Comparison of ENCODE assay signal across 1 cellular context in the genomic region with DNA sequence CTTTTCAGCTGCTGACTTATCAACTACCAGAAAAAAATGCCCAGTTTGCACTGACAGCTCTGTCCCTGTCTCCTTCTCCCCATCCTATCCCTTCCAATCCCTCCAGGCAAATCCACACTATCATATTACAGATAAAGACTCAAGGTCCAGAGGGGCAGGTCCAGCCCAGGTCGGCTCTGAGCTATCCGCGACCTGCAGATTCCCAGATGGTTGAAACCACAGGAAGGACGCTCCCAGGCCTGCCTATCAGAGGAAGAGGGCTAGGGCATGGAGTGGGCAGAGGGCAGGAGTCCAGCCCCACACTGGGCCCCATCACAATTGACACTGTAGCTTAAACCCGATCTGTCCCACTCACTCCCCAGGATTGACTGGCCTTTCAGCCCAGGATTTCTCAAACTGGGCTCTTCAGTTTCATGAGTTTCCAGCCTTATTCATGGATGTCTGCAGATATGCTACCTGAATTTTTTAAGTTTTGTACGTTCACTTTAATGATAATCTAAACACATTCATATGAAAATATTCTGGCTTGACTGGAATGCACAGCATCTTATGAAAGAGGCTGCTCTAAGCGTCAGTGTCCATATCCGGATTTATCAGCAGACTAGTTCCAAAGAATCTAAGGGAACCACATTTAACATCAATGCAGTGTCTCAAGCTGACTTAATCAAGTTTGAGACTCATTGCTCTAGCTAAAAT.
TF ChIP-seq lines count a peak whose summit lies in the region.

No MANE protein-coding gene starts in this region.

TF ChIP-seq in HepG2, 621 proteins besides CTCF, POLR2A, EP300 and RAD21 (continued from another document and continues in another):
- TF ChIP-seq, protein P1, sequence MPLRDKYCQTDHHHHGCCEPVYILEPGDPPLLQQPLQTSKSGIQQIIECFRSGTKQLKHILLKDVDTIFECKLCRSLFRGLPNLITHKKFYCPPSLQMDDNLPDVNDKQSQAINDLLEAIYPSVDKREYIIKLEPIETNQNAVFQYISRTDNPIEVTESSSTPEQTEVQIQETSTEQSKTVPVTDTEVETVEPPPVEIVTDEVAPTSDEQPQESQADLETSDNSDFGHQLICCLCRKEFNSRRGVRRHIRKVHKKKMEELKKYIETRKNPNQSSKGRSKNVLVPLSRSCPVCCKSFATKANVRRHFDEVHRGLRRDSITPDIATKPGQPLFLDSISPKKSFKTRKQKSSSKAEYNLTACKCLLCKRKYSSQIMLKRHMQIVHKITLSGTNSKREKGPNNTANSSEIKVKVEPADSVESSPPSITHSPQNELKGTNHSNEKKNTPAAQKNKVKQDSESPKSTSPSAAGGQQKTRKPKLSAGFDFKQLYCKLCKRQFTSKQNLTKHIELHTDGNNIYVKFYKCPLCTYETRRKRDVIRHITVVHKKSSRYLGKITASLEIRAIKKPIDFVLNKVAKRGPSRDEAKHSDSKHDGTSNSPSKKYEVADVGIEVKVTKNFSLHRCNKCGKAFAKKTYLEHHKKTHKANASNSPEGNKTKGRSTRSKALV (CRISPR knock-in tag; IDR thresholded peaks at IDR 0.05), result peak; percentile 62; the same call in 1 of the 2 replicates
- TF ChIP-seq TBX2 (CRISPR knock-in tag; IDR thresholded peaks at IDR 0.05; ENCODE audit: borderline replicate concordance), result peak; percentile 90; the same call in 1 of the 2 replicates
- peak; percentile 20; the same call in 1 of the 2 replicates for TF ChIP-seq MED13 (CRISPR knock-in tag; IDR thresholded peaks at IDR 0.05)
- TF ChIP-seq KAT7 (CRISPR knock-in tag; IDR thresholded peaks at IDR 0.05; ENCODE audit: borderline replicate concordance), result peak; percentile 57; the same call in 1 of the 2 replicates
- TF ChIP-seq NONO (IDR thresholded peaks at IDR 0.05), result no peak
- TF ChIP-seq NONO (CRISPR knock-in tag; conservative IDR thresholded peaks at IDR 0.05), result peak; percentile 83; the same call in 1 of the 2 replicates
- TF ChIP-seq NR3C1 (CRISPR knock-in tag; IDR thresholded peaks at IDR 0.05), result no peak
- 0 out of 2 replicates have a peak, but pooled peaks have one; percentile 71 for TF ChIP-seq ARID2 (CRISPR knock-in tag; IDR thresholded peaks at IDR 0.05; ENCODE audit: borderline replicate concordance)
- TF ChIP-seq NRL (CRISPR knock-in tag; IDR thresholded peaks at IDR 0.05; ENCODE audit: borderline replicate concordance), result no peak
- no peak for TF ChIP-seq SRSF4 (IDR thresholded peaks at IDR 0.05; ENCODE audit: low read depth, low read length, poor library complexity, severe bottlenecking)
- peak; percentile 23; the same call in 1 of the 2 replicates for TF ChIP-seq MXD4 (CRISPR knock-in tag; IDR thresholded peaks at IDR 0.05)
- TF ChIP-seq RFX1 (IDR thresholded peaks at IDR 0.05), result no peak
- TF ChIP-seq, protein P2, sequence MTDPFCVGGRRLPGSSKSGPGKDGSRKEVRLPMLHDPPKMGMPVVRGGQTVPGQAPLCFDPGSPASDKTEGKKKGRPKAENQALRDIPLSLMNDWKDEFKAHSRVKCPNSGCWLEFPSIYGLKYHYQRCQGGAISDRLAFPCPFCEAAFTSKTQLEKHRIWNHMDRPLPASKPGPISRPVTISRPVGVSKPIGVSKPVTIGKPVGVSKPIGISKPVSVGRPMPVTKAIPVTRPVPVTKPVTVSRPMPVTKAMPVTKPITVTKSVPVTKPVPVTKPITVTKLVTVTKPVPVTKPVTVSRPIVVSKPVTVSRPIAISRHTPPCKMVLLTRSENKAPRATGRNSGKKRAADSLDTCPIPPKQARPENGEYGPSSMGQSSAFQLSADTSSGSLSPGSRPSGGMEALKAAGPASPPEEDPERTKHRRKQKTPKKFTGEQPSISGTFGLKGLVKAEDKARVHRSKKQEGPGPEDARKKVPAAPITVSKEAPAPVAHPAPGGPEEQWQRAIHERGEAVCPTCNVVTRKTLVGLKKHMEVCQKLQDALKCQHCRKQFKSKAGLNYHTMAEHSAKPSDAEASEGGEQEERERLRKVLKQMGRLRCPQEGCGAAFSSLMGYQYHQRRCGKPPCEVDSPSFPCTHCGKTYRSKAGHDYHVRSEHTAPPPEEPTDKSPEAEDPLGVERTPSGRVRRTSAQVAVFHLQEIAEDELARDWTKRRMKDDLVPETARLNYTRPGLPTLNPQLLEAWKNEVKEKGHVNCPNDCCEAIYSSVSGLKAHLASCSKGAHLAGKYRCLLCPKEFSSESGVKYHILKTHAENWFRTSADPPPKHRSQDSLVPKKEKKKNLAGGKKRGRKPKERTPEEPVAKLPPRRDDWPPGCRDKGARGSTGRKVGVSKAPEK (CRISPR knock-in tag; IDR thresholded peaks at IDR 0.05; ENCODE audit: borderline replicate concordance), result no peak
- TF ChIP-seq ARNT2 (CRISPR knock-in tag; IDR thresholded peaks at IDR 0.05; ENCODE audit: low read depth), result 0 out of 2 replicates have a peak, but pooled peaks have one; percentile 43
- TF ChIP-seq POLR2AphosphoS5 (IDR thresholded peaks at IDR 0.05; ENCODE audit: low read depth, low read length), result peak; percentile 80
- TF ChIP-seq, protein P3, sequence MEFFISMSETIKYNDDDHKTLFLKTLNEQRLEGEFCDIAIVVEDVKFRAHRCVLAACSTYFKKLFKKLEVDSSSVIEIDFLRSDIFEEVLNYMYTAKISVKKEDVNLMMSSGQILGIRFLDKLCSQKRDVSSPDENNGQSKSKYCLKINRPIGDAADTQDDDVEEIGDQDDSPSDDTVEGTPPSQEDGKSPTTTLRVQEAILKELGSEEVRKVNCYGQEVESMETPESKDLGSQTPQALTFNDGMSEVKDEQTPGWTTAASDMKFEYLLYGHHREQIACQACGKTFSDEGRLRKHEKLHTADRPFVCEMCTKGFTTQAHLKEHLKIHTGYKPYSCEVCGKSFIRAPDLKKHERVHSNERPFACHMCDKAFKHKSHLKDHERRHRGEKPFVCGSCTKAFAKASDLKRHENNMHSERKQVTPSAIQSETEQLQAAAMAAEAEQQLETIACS (CRISPR knock-in tag; IDR thresholded peaks at IDR 0.05), result peak; percentile 28; the same call in 1 of the 2 replicates
- TF ChIP-seq ISX (CRISPR knock-in tag; conservative IDR thresholded peaks at IDR 0.05), result no peak
- no peak for TF ChIP-seq FOXC1 (CRISPR knock-in tag; IDR thresholded peaks at IDR 0.05; ENCODE audit: borderline replicate concordance)
- peak; percentile 75 for TF ChIP-seq NFYB (CRISPR knock-in tag; IDR thresholded peaks at IDR 0.05)
- TF ChIP-seq SOX5 (CRISPR knock-in tag; IDR thresholded peaks at IDR 0.05; ENCODE audit: borderline replicate concordance), result peak; percentile 50
- TF ChIP-seq ZNF501 (CRISPR knock-in tag; IDR thresholded peaks at IDR 0.05), result peak; percentile 35; the same call in 1 of the 2 replicates
- TF ChIP-seq, protein P4, sequence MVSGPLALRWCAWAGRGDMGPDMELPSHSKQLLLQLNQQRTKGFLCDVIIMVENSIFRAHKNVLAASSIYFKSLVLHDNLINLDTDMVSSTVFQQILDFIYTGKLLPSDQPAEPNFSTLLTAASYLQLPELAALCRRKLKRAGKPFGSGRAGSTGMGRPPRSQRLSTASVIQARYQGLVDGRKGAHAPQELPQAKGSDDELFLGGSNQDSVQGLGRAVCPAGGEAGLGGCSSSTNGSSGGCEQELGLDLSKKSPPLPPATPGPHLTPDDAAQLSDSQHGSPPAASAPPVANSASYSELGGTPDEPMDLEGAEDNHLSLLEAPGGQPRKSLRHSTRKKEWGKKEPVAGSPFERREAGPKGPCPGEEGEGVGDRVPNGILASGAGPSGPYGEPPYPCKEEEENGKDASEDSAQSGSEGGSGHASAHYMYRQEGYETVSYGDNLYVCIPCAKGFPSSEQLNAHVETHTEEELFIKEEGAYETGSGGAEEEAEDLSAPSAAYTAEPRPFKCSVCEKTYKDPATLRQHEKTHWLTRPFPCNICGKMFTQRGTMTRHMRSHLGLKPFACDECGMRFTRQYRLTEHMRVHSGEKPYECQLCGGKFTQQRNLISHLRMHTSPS (CRISPR knock-in tag; IDR thresholded peaks at IDR 0.05; ENCODE audit: low read depth), result peak; percentile 97
- TF ChIP-seq ZNF264 (CRISPR knock-in tag; IDR thresholded peaks at IDR 0.05), result peak; percentile 88; the same call in 1 of the 2 replicates
- peak; percentile 75 for TF ChIP-seq NR2F6 (IDR thresholded peaks at IDR 0.05)
- peak; percentile 83 for TF ChIP-seq NR2F6 (CRISPR knock-in tag; IDR thresholded peaks at IDR 0.05)
- TF ChIP-seq, protein P5, sequence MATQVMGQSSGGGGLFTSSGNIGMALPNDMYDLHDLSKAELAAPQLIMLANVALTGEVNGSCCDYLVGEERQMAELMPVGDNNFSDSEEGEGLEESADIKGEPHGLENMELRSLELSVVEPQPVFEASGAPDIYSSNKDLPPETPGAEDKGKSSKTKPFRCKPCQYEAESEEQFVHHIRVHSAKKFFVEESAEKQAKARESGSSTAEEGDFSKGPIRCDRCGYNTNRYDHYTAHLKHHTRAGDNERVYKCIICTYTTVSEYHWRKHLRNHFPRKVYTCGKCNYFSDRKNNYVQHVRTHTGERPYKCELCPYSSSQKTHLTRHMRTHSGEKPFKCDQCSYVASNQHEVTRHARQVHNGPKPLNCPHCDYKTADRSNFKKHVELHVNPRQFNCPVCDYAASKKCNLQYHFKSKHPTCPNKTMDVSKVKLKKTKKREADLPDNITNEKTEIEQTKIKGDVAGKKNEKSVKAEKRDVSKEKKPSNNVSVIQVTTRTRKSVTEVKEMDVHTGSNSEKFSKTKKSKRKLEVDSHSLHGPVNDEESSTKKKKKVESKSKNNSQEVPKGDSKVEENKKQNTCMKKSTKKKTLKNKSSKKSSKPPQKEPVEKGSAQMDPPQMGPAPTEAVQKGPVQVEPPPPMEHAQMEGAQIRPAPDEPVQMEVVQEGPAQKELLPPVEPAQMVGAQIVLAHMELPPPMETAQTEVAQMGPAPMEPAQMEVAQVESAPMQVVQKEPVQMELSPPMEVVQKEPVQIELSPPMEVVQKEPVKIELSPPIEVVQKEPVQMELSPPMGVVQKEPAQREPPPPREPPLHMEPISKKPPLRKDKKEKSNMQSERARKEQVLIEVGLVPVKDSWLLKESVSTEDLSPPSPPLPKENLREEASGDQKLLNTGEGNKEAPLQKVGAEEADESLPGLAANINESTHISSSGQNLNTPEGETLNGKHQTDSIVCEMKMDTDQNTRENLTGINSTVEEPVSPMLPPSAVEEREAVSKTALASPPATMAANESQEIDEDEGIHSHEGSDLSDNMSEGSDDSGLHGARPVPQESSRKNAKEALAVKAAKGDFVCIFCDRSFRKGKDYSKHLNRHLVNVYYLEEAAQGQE (IDR thresholded peaks at IDR 0.05; ENCODE audit: borderline replicate concordance in 1 of 2, low read depth in 1 of 2, low read length in 2 of 2), result peak in 1 of 2 experiments; percentile 19; a peak in 1 of 4 replicates
- peak; percentile 35; the same call in 1 of the 2 replicates for TF ChIP-seq DMAP1 (CRISPR knock-in tag; IDR thresholded peaks at IDR 0.05)
- TF ChIP-seq, protein P6, sequence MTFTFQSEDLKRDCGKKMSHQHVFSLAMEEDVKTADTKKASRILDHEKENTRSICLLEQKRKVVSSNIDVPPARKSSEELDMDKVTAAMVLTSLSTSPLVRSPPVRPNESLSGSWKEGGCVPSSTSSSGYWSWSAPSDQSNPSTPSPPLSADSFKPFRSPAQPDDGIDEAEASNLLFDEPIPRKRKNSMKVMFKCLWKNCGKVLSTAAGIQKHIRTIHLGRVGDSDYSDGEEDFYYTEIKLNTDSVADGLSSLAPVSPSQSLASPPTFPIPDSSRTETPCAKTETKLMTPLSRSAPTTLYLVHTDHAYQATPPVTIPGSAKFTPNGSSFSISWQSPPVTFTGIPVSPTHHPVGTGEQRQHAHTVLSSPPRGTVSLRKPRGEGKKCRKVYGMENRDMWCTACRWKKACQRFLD (CRISPR knock-in tag; IDR thresholded peaks at IDR 0.05; ENCODE audit: borderline replicate concordance), result no peak
- no peak for TF ChIP-seq SYNCRIP (IDR thresholded peaks at IDR 0.05; ENCODE audit: insufficient read depth, low read depth, low read length)
- TF ChIP-seq SIX4 (CRISPR knock-in tag; IDR thresholded peaks at IDR 0.05), result peak; percentile 98
- no peak for TF ChIP-seq ZNF510 (CRISPR knock-in tag; IDR thresholded peaks at IDR 0.05; ENCODE audit: low read depth)
- peak; percentile 43; the same call in 1 of the 2 replicates for TF ChIP-seq AHR (CRISPR knock-in tag; IDR thresholded peaks at IDR 0.05)
- TF ChIP-seq NFKBIZ (CRISPR knock-in tag; IDR thresholded peaks at IDR 0.05), result peak; percentile 35; the same call in 1 of the 2 replicates
- TF ChIP-seq, protein P7, sequence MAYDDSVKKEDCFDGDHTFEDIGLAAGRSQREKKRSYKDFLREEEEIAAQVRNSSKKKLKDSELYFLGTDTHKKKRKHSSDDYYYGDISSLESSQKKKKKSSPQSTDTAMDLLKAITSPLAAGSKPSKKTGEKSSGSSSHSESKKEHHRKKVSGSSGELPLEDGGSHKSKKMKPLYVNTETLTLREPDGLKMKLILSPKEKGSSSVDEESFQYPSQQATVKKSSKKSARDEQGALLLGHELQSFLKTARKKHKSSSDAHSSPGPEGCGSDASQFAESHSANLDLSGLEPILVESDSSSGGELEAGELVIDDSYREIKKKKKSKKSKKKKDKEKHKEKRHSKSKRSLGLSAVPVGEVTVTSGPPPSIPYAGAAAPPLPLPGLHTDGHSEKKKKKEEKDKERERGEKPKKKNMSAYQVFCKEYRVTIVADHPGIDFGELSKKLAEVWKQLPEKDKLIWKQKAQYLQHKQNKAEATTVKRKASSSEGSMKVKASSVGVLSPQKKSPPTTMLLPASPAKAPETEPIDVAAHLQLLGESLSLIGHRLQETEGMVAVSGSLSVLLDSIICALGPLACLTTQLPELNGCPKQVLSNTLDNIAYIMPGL (CRISPR knock-in tag; IDR thresholded peaks at IDR 0.05; ENCODE audit: borderline replicate concordance in 1 of 2, low read depth in 1 of 2), result peak in 1 of 2 experiments; percentile 48; a peak in 1 of 4 replicates
- peak; percentile 99 for TF ChIP-seq HNF4A (CRISPR knock-in tag; IDR thresholded peaks at IDR 0.05)
- no peak for TF ChIP-seq ZNF879 (CRISPR knock-in tag; IDR thresholded peaks at IDR 0.05)
- peak; percentile 88; the same call in 1 of the 2 replicates for TF ChIP-seq ZNF205 (CRISPR knock-in tag; IDR thresholded peaks at IDR 0.05)
- TF ChIP-seq RARA (CRISPR knock-in tag; IDR thresholded peaks at IDR 0.05), result peak; percentile 83
- TF ChIP-seq STAG1 (CRISPR knock-in tag; IDR thresholded peaks at IDR 0.05), result peak; percentile 26; the same call in 1 of the 2 replicates
- TF ChIP-seq, protein P8, sequence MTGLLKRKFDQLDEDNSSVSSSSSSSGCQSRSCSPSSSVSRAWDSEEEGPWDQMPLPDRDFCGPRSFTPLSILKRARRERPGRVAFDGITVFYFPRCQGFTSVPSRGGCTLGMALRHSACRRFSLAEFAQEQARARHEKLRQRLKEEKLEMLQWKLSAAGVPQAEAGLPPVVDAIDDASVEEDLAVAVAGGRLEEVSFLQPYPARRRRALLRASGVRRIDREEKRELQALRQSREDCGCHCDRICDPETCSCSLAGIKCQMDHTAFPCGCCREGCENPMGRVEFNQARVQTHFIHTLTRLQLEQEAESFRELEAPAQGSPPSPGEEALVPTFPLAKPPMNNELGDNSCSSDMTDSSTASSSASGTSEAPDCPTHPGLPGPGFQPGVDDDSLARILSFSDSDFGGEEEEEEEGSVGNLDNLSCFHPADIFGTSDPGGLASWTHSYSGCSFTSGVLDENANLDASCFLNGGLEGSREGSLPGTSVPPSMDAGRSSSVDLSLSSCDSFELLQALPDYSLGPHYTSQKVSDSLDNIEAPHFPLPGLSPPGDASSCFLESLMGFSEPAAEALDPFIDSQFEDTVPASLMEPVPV (CRISPR knock-in tag; IDR thresholded peaks at IDR 0.05), result peak; percentile 81; the same call in 1 of the 2 replicates
- no peak for TF ChIP-seq ZNF577 (CRISPR knock-in tag; IDR thresholded peaks at IDR 0.05; ENCODE audit: borderline replicate concordance, low read depth)
- TF ChIP-seq ZNF24 (IDR thresholded peaks at IDR 0.05), result no peak
- peak; percentile 49; the same call in 1 of the 2 replicates for TF ChIP-seq ESRRA (CRISPR knock-in tag; IDR thresholded peaks at IDR 0.05; ENCODE audit: low read depth)
- TF ChIP-seq PAWR (CRISPR knock-in tag; IDR thresholded peaks at IDR 0.05; ENCODE audit: borderline replicate concordance), result no peak
- no peak for TF ChIP-seq CEBPB (IDR thresholded peaks at IDR 0.05; ENCODE audit: borderline replicate concordance, low read depth, low read length)
- peak; percentile 75 for TF ChIP-seq MIER3 (CRISPR knock-in tag; IDR thresholded peaks at IDR 0.05; ENCODE audit: borderline replicate concordance)
- no peak for TF ChIP-seq KLF12 (CRISPR knock-in tag; IDR thresholded peaks at IDR 0.05; ENCODE audit: borderline replicate concordance)
